ENCODE assay signal across 35 cellular contexts in the genomic region with DNA sequence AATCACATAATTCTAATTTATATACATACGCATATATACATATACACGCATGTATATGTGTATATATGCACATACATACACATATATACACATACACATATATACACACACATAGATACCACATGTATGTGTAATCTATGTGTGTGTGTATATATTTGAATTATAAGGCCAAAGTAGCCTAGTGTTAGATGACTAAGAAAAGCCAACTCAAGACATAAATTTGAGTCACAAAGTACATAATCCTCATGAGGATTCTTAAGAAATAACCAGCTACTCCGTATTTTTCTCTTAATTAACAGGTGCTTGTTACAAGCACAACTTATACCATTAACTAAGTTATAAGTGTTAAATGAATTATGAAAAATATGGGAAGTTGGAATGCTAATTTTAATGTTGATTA.
"Had no signal": no experiment of that assay in that cellular context is flagged by ENCODE, and none has a peak within 500 bp of the region (broad histone marks: within the 10 kb centered on the region; RNA-seq: fewer than 3 reads in every experiment).

No MANE protein-coding gene starts in this region.

- H3K9me3 Mint-ChIP-seq: activated B cell treated with CpG ODN at 0.5 μM for 24 hours; activated CD4-positive, alpha-beta memory T cell treated with anti-CD3 and anti-CD28 coated beads for 36 hours; activated CD4-positive, alpha-beta T cell treated with anti-CD3 and anti-CD28 coated beads, Interleukin-2, amount 10 ng/mL, durations not matched to agents 24 days and 14 days; activated CD8-positive, alpha-beta T cell treated with anti-CD3 and anti-CD28 coated beads for 36 hours; activated naive CD4-positive, alpha-beta T cell treated with anti-CD3 and anti-CD28 coated beads for 36 hours; activated naive CD4-positive, alpha-beta T cell treated with anti-CD3 and anti-CD28 coated beads, Interleukin-2, amount 50 U/mL, for 72 hours; activated naive CD8-positive, alpha-beta T cell treated with anti-CD3 and anti-CD28 coated beads, Interleukin-2, amount 10 ng/mL, durations not matched to agents 7 days and 5 days; activated naive CD8-positive, alpha-beta T cell treated with anti-CD3 and anti-CD28 coated beads, Interleukin-2, amount 50 U/mL, for 24 hours; activated T-cell treated with anti-CD3 and anti-CD28 coated beads, Interleukin-2, amount 50 U/mL, for 4 hours; activated T-cell treated with anti-CD3 and anti-CD28 coated beads, Interleukin-2, amount 50 U/mL, for 72 hours; activated T-helper 1 cell treated with anti-CD3 and anti-CD28 coated beads, Interleukin-12 subunit alpha, Interleukin-12 subunit beta, Interleukin-2, Interleukin-4 antibody, amounts not matched to agents 30 ng/mL and 10 ng/mL and 1 ng/mL, durations not matched to agents 14 hours and 24 hours and 36 hours; activated T-helper 17 cell treated with anti-CD3 and anti-CD28 coated beads, Interleukin-2, amount 50 U/mL, for 72 hours; brain; T-helper 1 cell treated with Interleukin-12 subunit alpha and Interleukin-12 subunit beta and Interleukin-4 antibody, amounts not matched to agents 30 μg/mL and 1 μg/mL, for 36 hours; T-helper 2 cell treated with Interferon-gamma antibody and Interleukin-4, amounts not matched to agents 5 μg/mL and 100 μg/mL, for 36 hours had no signal

- H3K27ac ChIP-seq: ascending aorta, VCaP had no signal

- H3K4me3 Mint-ChIP-seq: activated B cell treated with CpG ODN at 0.5 μM for 24 hours; activated CD4-positive, alpha-beta memory T cell treated with anti-CD3 and anti-CD28 coated beads for 36 hours; activated CD4-positive, alpha-beta T cell treated with anti-CD3 and anti-CD28 coated beads, Interleukin-2, amount 10 ng/mL, durations not matched to agents 24 days and 14 days; activated CD8-positive, alpha-beta T cell treated with anti-CD3 and anti-CD28 coated beads for 36 hours; activated naive CD4-positive, alpha-beta T cell treated with anti-CD3 and anti-CD28 coated beads for 36 hours; activated naive CD8-positive, alpha-beta T cell treated with anti-CD3 and anti-CD28 coated beads, Interleukin-2, amount 10 ng/mL, durations not matched to agents 7 days and 5 days; activated naive CD8-positive, alpha-beta T cell treated with anti-CD3 and anti-CD28 coated beads, Interleukin-2, amount 50 U/mL, for 24 hours; activated T-cell treated with anti-CD3 and anti-CD28 coated beads, Interleukin-2, amount 50 U/mL, for 4 hours; activated T-cell treated with anti-CD3 and anti-CD28 coated beads, Interleukin-2, amount 50 U/mL, for 72 hours; activated T-helper 1 cell treated with anti-CD3 and anti-CD28 coated beads, Interleukin-12 subunit alpha, Interleukin-12 subunit beta, Interleukin-2, Interleukin-4 antibody, amounts not matched to agents 30 ng/mL and 10 ng/mL and 1 ng/mL, durations not matched to agents 14 hours and 24 hours and 36 hours; activated T-helper 17 cell treated with anti-CD3 and anti-CD28 coated beads, Interleukin-2, amount 50 U/mL, for 72 hours; brain; T-helper 1 cell treated with Interleukin-12 subunit alpha and Interleukin-12 subunit beta and Interleukin-4 antibody, amounts not matched to agents 30 μg/mL and 1 μg/mL, for 36 hours; T-helper 2 cell treated with Interferon-gamma antibody and Interleukin-4, amounts not matched to agents 5 μg/mL and 100 μg/mL, for 36 hours had no signal

- H3K4me1 ChIP-seq: ascending aorta had no signal

- DNase-seq: activated B cell treated with CpG ODN at 0.5 μM for 24 hours; activated CD4-positive, alpha-beta memory T cell treated with anti-CD3 and anti-CD28 coated beads for 36 hours; activated CD4-positive, alpha-beta T cell treated with anti-CD3 and anti-CD28 coated beads for 4 hours; activated CD4-positive, alpha-beta T cell treated with anti-CD3 and anti-CD28 coated beads, Interleukin-2, amount 10 ng/mL, durations not matched to agents 24 days and 14 days; activated CD4-positive, alpha-beta T cell treated with anti-CD3 and anti-CD28 coated beads, Interleukin-2, amount 50 U/mL, for 1 hour; activated CD4-positive, alpha-beta T cell treated with anti-CD3 and anti-CD28 coated beads, Interleukin-2, amount 50 U/mL, for 4 hours; activated CD4-positive, CD25-positive, alpha-beta regulatory T cell treated with anti-CD3 and anti-CD28 coated beads, Interleukin-2, amount 50 U/mL, for 72 hours; activated CD8-positive, alpha-beta memory T cell treated with anti-CD3 and anti-CD28 coated beads, Interleukin-2, amount 50 U/mL, for 4 hours; activated CD8-positive, alpha-beta T cell treated with anti-CD3 and anti-CD28 coated beads for 36 hours; activated effector memory CD4-positive, alpha-beta T cell treated with anti-CD3 and anti-CD28 coated beads, Interleukin-2, amount 50 U/mL, for 16 hours; activated gamma-delta T cell treated with Interleukin-2 at 50 U/mL for 16 hours; activated naive CD4-positive, alpha-beta T cell; activated naive CD4-positive, alpha-beta T cell treated with anti-CD3 and anti-CD28 coated beads for 36 hours; activated naive CD4-positive, alpha-beta T cell treated with anti-CD3 and anti-CD28 coated beads, Interleukin-2, amount 50 U/mL, for 16 hours; activated naive CD8-positive, alpha-beta T cell treated with anti-CD3 and anti-CD28 coated beads, Interleukin-2, amount 10 ng/mL, durations not matched to agents 7 days and 5 days; activated naive CD8-positive, alpha-beta T cell treated with anti-CD3 and anti-CD28 coated beads, Interleukin-2, amount 50 U/mL, for 24 hours; activated T-cell treated with anti-CD3 and anti-CD28 coated beads for 4 hours; activated T-cell treated with anti-CD3 and anti-CD28 coated beads, Interleukin-2, amount 50 U/mL, for 1 hour; activated T-cell treated with anti-CD3 and anti-CD28 coated beads, Interleukin-2, amount 50 U/mL, for 4 hours; activated T-cell treated with anti-CD3 and anti-CD28 coated beads, Interleukin-2, amount 50 U/mL, for 72 hours; amygdala; anterior cingulate cortex; central memory CD4-positive, alpha-beta T cell; T-helper 2 cell; T-helper 9 cell had no signal

- H3K36me3 Mint-ChIP-seq: activated naive CD4-positive, alpha-beta T cell treated with anti-CD3 and anti-CD28 coated beads, Interleukin-2, amount 50 U/mL, for 72 hours had no signal

- H3K4me1 Mint-ChIP-seq: activated T-helper 17 cell treated with anti-CD3 and anti-CD28 coated beads, Interleukin-2, amount 50 U/mL, for 72 hours had no signal

- H3K4me3 ChIP-seq: ascending aorta had no signal

- H3K27me3 Mint-ChIP-seq: activated B cell treated with CpG ODN at 0.5 μM for 24 hours; activated CD4-positive, alpha-beta memory T cell treated with anti-CD3 and anti-CD28 coated beads for 36 hours; activated CD4-positive, alpha-beta T cell treated with anti-CD3 and anti-CD28 coated beads, Interleukin-2, amount 10 ng/mL, durations not matched to agents 24 days and 14 days; activated CD8-positive, alpha-beta T cell treated with anti-CD3 and anti-CD28 coated beads for 36 hours; activated naive CD8-positive, alpha-beta T cell treated with anti-CD3 and anti-CD28 coated beads, Interleukin-2, amount 10 ng/mL, durations not matched to agents 7 days and 5 days; activated naive CD8-positive, alpha-beta T cell treated with anti-CD3 and anti-CD28 coated beads, Interleukin-2, amount 50 U/mL, for 24 hours; activated T-helper 17 cell treated with anti-CD3 and anti-CD28 coated beads, Interleukin-2, amount 50 U/mL, for 72 hours; brain had no signal

- FAIRE-seq: colon, TTC549 had no signal

- H3K27me3 ChIP-seq: ascending aorta had no signal

- ATAC-seq: activated CD8-positive, alpha-beta T cell treated with anti-CD3 and anti-CD28 coated beads for 36 hours; activated naive CD4-positive, alpha-beta T cell treated with anti-CD3 and anti-CD28 coated beads, Interleukin-2, amount 50 U/mL, for 72 hours; activated naive CD8-positive, alpha-beta T cell treated with anti-CD3 and anti-CD28 coated beads, Interleukin-2, amount 50 U/mL, for 24 hours; activated T-cell treated with anti-CD3 and anti-CD28 coated beads, Interleukin-2, amount 50 U/mL, for 4 hours; activated T-cell treated with anti-CD3 and anti-CD28 coated beads, Interleukin-2, amount 50 U/mL, for 72 hours; activated T-helper 17 cell treated with anti-CD3 and anti-CD28 coated beads, Interleukin-2, amount 50 U/mL, for 72 hours had no signal

- H3K9me3 ChIP-seq: ascending aorta had no signal

- H3K27ac Mint-ChIP-seq: activated B cell treated with CpG ODN at 0.5 μM for 24 hours; activated CD4-positive, alpha-beta memory T cell treated with anti-CD3 and anti-CD28 coated beads for 36 hours; activated CD4-positive, alpha-beta T cell treated with anti-CD3 and anti-CD28 coated beads, Interleukin-2, amount 10 ng/mL, durations not matched to agents 24 days and 14 days; activated CD8-positive, alpha-beta T cell treated with anti-CD3 and anti-CD28 coated beads for 36 hours; activated naive CD4-positive, alpha-beta T cell treated with anti-CD3 and anti-CD28 coated beads for 36 hours; activated naive CD4-positive, alpha-beta T cell treated with anti-CD3 and anti-CD28 coated beads, Interleukin-2, amount 50 U/mL, for 72 hours; activated naive CD8-positive, alpha-beta T cell treated with anti-CD3 and anti-CD28 coated beads, Interleukin-2, amount 10 ng/mL, durations not matched to agents 7 days and 5 days; activated naive CD8-positive, alpha-beta T cell treated with anti-CD3 and anti-CD28 coated beads, Interleukin-2, amount 50 U/mL, for 24 hours; activated T-cell treated with anti-CD3 and anti-CD28 coated beads, Interleukin-2, amount 50 U/mL, for 72 hours; activated T-helper 1 cell treated with anti-CD3 and anti-CD28 coated beads, Interleukin-12 subunit alpha, Interleukin-12 subunit beta, Interleukin-2, Interleukin-4 antibody, amounts not matched to agents 30 ng/mL and 10 ng/mL and 1 ng/mL, durations not matched to agents 14 hours and 24 hours and 36 hours; activated T-helper 17 cell treated with anti-CD3 and anti-CD28 coated beads, Interleukin-2, amount 50 U/mL, for 72 hours; T-helper 1 cell treated with Interleukin-12 subunit alpha and Interleukin-12 subunit beta and Interleukin-4 antibody, amounts not matched to agents 30 μg/mL and 1 μg/mL, for 36 hours; T-helper 2 cell treated with Interferon-gamma antibody and Interleukin-4, amounts not matched to agents 5 μg/mL and 100 μg/mL, for 36 hours had no signal
